Comparison of ENCODE assay signal across 9 cellular contexts in genomic region chr20:38685853-38686473, GRCh38. TPM values are rescaled to one million over a fixed set of nuclear protein-coding genes. Genes with fewer than 3 reads are reported as not detected.
DNase-seq lines count a peak whose midpoint lies in the region; ATAC-seq, FAIRE-seq and TF ChIP-seq lines count a peak whose summit lies in the region.
"Had no signal": no experiment of that assay in that cellular context is flagged by ENCODE, and none has a peak within 500 bp of the region (broad histone marks: within the 10 kb centered on the region; RNA-seq: fewer than 3 reads in every experiment).

No MANE protein-coding gene starts in this region.

- H3K27me3 ChIP-seq in AG04450 (ENCODE audit: control insufficient read depth, insufficient read depth, low read length), result no peaks in the 10 kb centered on the region

- peaks cover 7% of the 10 kb centered on the region for H3K9me3 Mint-ChIP-seq in activated CD4-positive, alpha-beta T cell treated with anti-CD3 and anti-CD28 coated beads, Interleukin-2, amount 10 ng/mL, durations not matched to agents 24 days and 14 days

- CTCF ChIA-PET in AG04450 (lab: Charles Lee), result interaction anchor here (1.1 to 1.4 kb wide), 2 partner anchors 45 to 66 kb away, joined by 3 to 4 read pairs; no protein-coding TSS in a partner anchor

- H3K4me1 Mint-ChIP-seq in activated CD4-positive, alpha-beta T cell treated with anti-CD3 and anti-CD28 coated beads, Interleukin-2, amount 10 ng/mL, durations not matched to agents 24 days and 14 days, result no peaks in the 10 kb centered on the region
- H3K4me1 Mint-ChIP-seq: activated B cell treated with CpG ODN at 0.5 μM for 24 hours had no signal

- no peak overlapping the region for H3K27ac Mint-ChIP-seq in activated CD4-positive, alpha-beta T cell treated with anti-CD3 and anti-CD28 coated beads, Interleukin-2, amount 10 ng/mL, durations not matched to agents 24 days and 14 days
- H3K27ac Mint-ChIP-seq: activated B cell treated with CpG ODN at 0.5 μM for 24 hours had no signal

- POLR2A ChIA-PET in AG04450 (lab: Yijun Ruan, JAX), result no interaction called here

- no peak overlapping the region for H3K4me3 ChIP-seq in AG04450 (ENCODE audit: low read depth, low read length)
- no peak overlapping the region for H3K4me3 ChIP-seq in fibroblast of the aortic adventitia (ENCODE audit: low read depth, low read length)

- DNase-seq in AG04450 (ENCODE audit: low read depth, low spot score), result peak; percentile 6
- peak; percentile 84 for DNase-seq in HPDE6-E6E7 (ENCODE audit: extremely low spot score)
- DNase-seq in activated CD4-positive, alpha-beta T cell treated with anti-CD3 and anti-CD28 coated beads, Interleukin-2, amount 10 ng/mL, durations not matched to agents 24 days and 14 days, result peak; percentile 87
- DNase-seq in fibroblast of the aortic adventitia (ENCODE audit: low read depth), result peak; percentile 47
- DNase-seq in stimulated activated CD4-positive, alpha-beta T cell treated with anti-CD3 and anti-CD28 coated beads, Interleukin-1b, Interleukin-23, amount 100 ng/mL, for 4 hours (ENCODE audit: low read depth in 2 of 2), result peak; percentile 17 to 29
- DNase-seq in D341Med (ENCODE audit: low spot score), result no peak
- no peak for DNase-seq in GM12892 (ENCODE audit: insufficient read length)
- DNase-seq: activated B cell treated with CpG ODN at 0.5 μM for 24 hours had no signal

- no peak for TF ChIP-seq CTCF in AG04450 (IDR thresholded peaks at IDR 0.05; ENCODE audit: low read depth, low read length)
- no peak for TF ChIP-seq CTCF in fibroblast of the aortic adventitia (IDR thresholded peaks at IDR 0.05; ENCODE audit: insufficient read depth, low read length)

- intact Hi-C loops in activated CD4-positive, alpha-beta T cell treated with anti-CD3 and anti-CD28 coated beads, Interleukin-2, amount 10 ng/mL, durations not matched to agents 24 days and 14 days (cut with micrococcal nuclease), result no loop called here

- no peak for FAIRE-seq in GM12892 (lab: Jason Lieb, UNC)

- H3K4me3 Mint-ChIP-seq in activated CD4-positive, alpha-beta T cell treated with anti-CD3 and anti-CD28 coated beads, Interleukin-2, amount 10 ng/mL, durations not matched to agents 24 days and 14 days, result no peak overlapping the region
- H3K4me3 Mint-ChIP-seq: activated B cell treated with CpG ODN at 0.5 μM for 24 hours had no signal

- no peaks in the 10 kb centered on the region for H3K9me3 ChIP-seq in AG04450 (ENCODE audit: control insufficient read depth, insufficient read depth, low read length)

- TF ChIP-seq POLR2A in GM12892 (IDR thresholded peaks at IDR 0.05; ENCODE audit: low read depth, low read length), result no peak

- no peaks in the 10 kb centered on the region for H3K36me3 Mint-ChIP-seq in activated CD4-positive, alpha-beta T cell treated with anti-CD3 and anti-CD28 coated beads, Interleukin-2, amount 10 ng/mL, durations not matched to agents 24 days and 14 days (ENCODE audit: low read depth)

- H3K27me3 Mint-ChIP-seq in activated CD4-positive, alpha-beta T cell treated with anti-CD3 and anti-CD28 coated beads, Interleukin-2, amount 10 ng/mL, durations not matched to agents 24 days and 14 days, result peaks cover 23% of the 10 kb centered on the region

- H3K27ac ChIP-seq in AG04450 (ENCODE audit: low read depth, low read length), result no peak overlapping the region

- ATAC-seq in HG03457 (IDR thresholded peaks at IDR 0.05; ENCODE audit: unreplicated experiment), result no peak

RNA-seq across cellular contexts. Expression of gene SLC32A1, which starts 38.3 kb away (rescaled TPM):
- polyA plus RNA-seq in AG04450 (2011; rRNA removed), result not detected in 2 replicates
- not detected in 2 replicates for polyA minus RNA-seq in AG04450 (2011; rRNA and poly(A)+ RNA removed)
- not detected in 2 replicates for total RNA-seq in activated CD4-positive, alpha-beta T cell treated with anti-CD3 and anti-CD28 coated beads, Interleukin-2, amount 10 ng/mL, durations not matched to agents 24 days and 14 days
- not detected in 2 replicates for total RNA-seq in fibroblast of the aortic adventitia (ENCODE audit: low replicate concordance)
- polyA plus RNA-seq in GM12892 (2012; ENCODE audit: missing spikeins), result 0.08 TPM
- total RNA-seq: activated B cell treated with CpG ODN at 0.5 μM for 24 hours had no signal

Comparison
In these comparisons a context has a peak if more than half of its experiments do, and no peak if none do; other contexts are left out.
1. DNase-seq: peak in AG04450 (single experiment), HPDE6-E6E7 (single experiment), activated CD4-positive, alpha-beta T cell treated with anti-CD3 and anti-CD28 coated beads, Interleukin-2, amount 10 ng/mL, durations not matched to agents 24 days and 14 days (single experiment), fibroblast of the aortic adventitia (single experiment) and stimulated activated CD4-positive, alpha-beta T cell treated with anti-CD3 and anti-CD28 coated beads, Interleukin-1b, Interleukin-23, amount 100 ng/mL, for 4 hours (2 of 2); none in D341Med (single experiment) and GM12892 (single experiment).